Comparison of ENCODE assay signal across 33 cellular contexts in genomic region chr3:59812188-59812587, GRCh38.
DNase-seq lines count a peak whose midpoint lies in the region; ATAC-seq and TF ChIP-seq lines count a peak whose summit lies in the region.
"Had no signal": no experiment of that assay in that cellular context is flagged by ENCODE, and none has a peak within 500 bp of the region (broad histone marks: within the 10 kb centered on the region; RNA-seq: fewer than 3 reads in every experiment).

No MANE protein-coding gene starts in this region.

- no peak overlapping the region for H3K27ac Mint-ChIP-seq in activated CD4-positive, alpha-beta T cell treated with anti-CD3 and anti-CD28 coated beads for 36 hours
- H3K27ac Mint-ChIP-seq in type B pancreatic cell (no peak overlapping the region), progenitor cell of endocrine pancreas (no peak overlapping the region)
- H3K27ac Mint-ChIP-seq: activated naive CD4-positive, alpha-beta T cell treated with anti-CD3 and anti-CD28 coated beads, Interleukin-2, amount 10 ng/mL, durations not matched to agents 7 days and 5 days; B cell had no signal

- H2BK15ac ChIP-seq in mesenchymal stem cell (ENCODE audit: low read depth, poor library complexity, severe bottlenecking) = no peak overlapping the region

- no peaks in the 10 kb centered on the region for H3K27me3 Mint-ChIP-seq in activated CD4-positive, alpha-beta T cell treated with anti-CD3 and anti-CD28 coated beads for 36 hours
- H3K27me3 Mint-ChIP-seq in type B pancreatic cell (peaks cover 8% of the 10 kb centered on the region), progenitor cell of endocrine pancreas (peaks cover 3% of the 10 kb centered on the region)
- H3K27me3 Mint-ChIP-seq: activated naive CD4-positive, alpha-beta T cell treated with anti-CD3 and anti-CD28 coated beads, Interleukin-2, amount 10 ng/mL, durations not matched to agents 7 days and 5 days; B cell had no signal

- no peak for TF ChIP-seq POLR2A in vagina (IDR thresholded peaks at IDR 0.05)

- no peak overlapping the region for H3K4ac ChIP-seq in mesenchymal stem cell (ENCODE audit: low read depth in 1 of 2, low read length in 2 of 2)

- no peaks in the 10 kb centered on the region for H3K79me1 ChIP-seq in mesenchymal stem cell (replicated peaks; ENCODE audit: low read length, poor library complexity, severe bottlenecking)

- H3K9me3 Mint-ChIP-seq in activated CD4-positive, alpha-beta T cell treated with anti-CD3 and anti-CD28 coated beads for 36 hours (ENCODE audit: low read depth) = no peaks in the 10 kb centered on the region
- H3K9me3 Mint-ChIP-seq in type B pancreatic cell = peaks cover 10% of the 10 kb centered on the region
- H3K9me3 Mint-ChIP-seq in progenitor cell of endocrine pancreas (ENCODE audit: low read depth) = no peaks in the 10 kb centered on the region
- H3K9me3 Mint-ChIP-seq: activated naive CD4-positive, alpha-beta T cell treated with anti-CD3 and anti-CD28 coated beads, Interleukin-2, amount 10 ng/mL, durations not matched to agents 7 days and 5 days; activated T-helper 1 cell treated with anti-CD3 and anti-CD28 coated beads, Interleukin-12 subunit alpha, Interleukin-12 subunit beta, Interleukin-2, Interleukin-4 antibody, amounts not matched to agents 30 ng/mL and 10 ng/mL and 1 ng/mL, durations not matched to agents 14 hours and 24 hours and 36 hours had no signal

- WGBS in mesenchymal stem cell = 87% methylated on average over 4 of the region's 4 CpGs

- H3K27me3 ChIP-seq in SU-DHL-6 (ENCODE audit: low read length) = no peaks in the 10 kb centered on the region
- H3K27me3 ChIP-seq in mesenchymal stem cell (ENCODE audit: control insufficient read depth in 1 of 2, insufficient read depth in 1 of 2, low read length in 2 of 2) = no peaks in the 10 kb centered on the region
- no peaks in the 10 kb centered on the region for H3K27me3 ChIP-seq in effector memory CD4-positive, alpha-beta T cell (replicated peaks; ENCODE audit: control insufficient read depth, insufficient read depth, low read length, poor library complexity, severe bottlenecking)
- no peaks in the 10 kb centered on the region for H3K27me3 ChIP-seq in vagina
- H3K27me3 ChIP-seq: breast epithelium, right lobe of liver, suprapubic skin, uterus had no signal

- no peak overlapping the region for H2BK120ac ChIP-seq in mesenchymal stem cell (ENCODE audit: low read depth, low read length)

- H3K18ac ChIP-seq in mesenchymal stem cell (ENCODE audit: low read depth in 1 of 2, low read length in 2 of 2) = peak overlapping the region in 1 of 2 experiments; percentile 18

- H3K4me1 ChIP-seq in mesenchymal stem cell (ENCODE audit: control insufficient read depth, insufficient read depth, low read depth, low read length) (peaks cover 12% of the 10 kb centered on the region), vagina (no peaks in the 10 kb centered on the region)
- no peaks in the 10 kb centered on the region for H3K4me1 ChIP-seq in effector memory CD4-positive, alpha-beta T cell (ENCODE audit: control insufficient read depth, insufficient read depth, low read length, poor library complexity, severe bottlenecking)
- H3K4me1 ChIP-seq: breast epithelium, right lobe of liver, uterus had no signal

- no peaks in the 10 kb centered on the region for H3K79me2 ChIP-seq in SU-DHL-6 (ENCODE audit: insufficient read depth, low read length)

- peak overlapping the region; percentile 12 to 37 for H2BK12ac ChIP-seq in mesenchymal stem cell (ENCODE audit: low read length in 2 of 2)

- H3K27ac ChIP-seq in SU-DHL-6 (ENCODE audit: low read depth, low read length) (0 out of 2 replicates have a peak overlapping the region, but pooled peaks have one; percentile 5), mesenchymal stem cell (ENCODE audit: low read length, poor library complexity, severe bottlenecking) (peak overlapping the region; percentile 69), vagina (no peak overlapping the region)
- H3K27ac ChIP-seq in effector memory CD4-positive, alpha-beta T cell (ENCODE audit: insufficient read depth, low read length, poor library complexity, severe bottlenecking) = no peak overlapping the region
- H3K27ac ChIP-seq: A549, lower lobe of right lung, right lobe of liver, suprapubic skin, uterus had no signal

- H3K9ac ChIP-seq in SU-DHL-6 (ENCODE audit: low read length) (peak overlapping the region; percentile 38; the same call in 1 of the 2 replicates), mesenchymal stem cell (ENCODE audit: low read length) (no peak overlapping the region)

- H3F3A ChIP-seq in SU-DHL-6 (ENCODE audit: insufficient read depth) = no peaks in the 10 kb centered on the region

- H3K4me3 Mint-ChIP-seq in activated CD4-positive, alpha-beta T cell treated with anti-CD3 and anti-CD28 coated beads for 36 hours = no peak overlapping the region
- H3K4me3 Mint-ChIP-seq in type B pancreatic cell = peak overlapping the region; percentile 27
- H3K4me3 Mint-ChIP-seq in progenitor cell of endocrine pancreas (ENCODE audit: low read depth) = no peak overlapping the region
- H3K4me3 Mint-ChIP-seq: activated naive CD4-positive, alpha-beta T cell treated with anti-CD3 and anti-CD28 coated beads, Interleukin-2, amount 10 ng/mL, durations not matched to agents 7 days and 5 days; activated T-helper 1 cell treated with anti-CD3 and anti-CD28 coated beads, Interleukin-12 subunit alpha, Interleukin-12 subunit beta, Interleukin-2, Interleukin-4 antibody, amounts not matched to agents 30 ng/mL and 10 ng/mL and 1 ng/mL, durations not matched to agents 14 hours and 24 hours and 36 hours; neural crest cell had no signal

- DNase-seq in activated CD4-positive, alpha-beta T cell treated with anti-CD3 and anti-CD28 coated beads for 36 hours = peak; percentile 14
- DNase-seq in activated CD4-positive, alpha-beta T cell treated with anti-CD3 and anti-CD28 coated beads, Interleukin-2, amount 50 U/mL, for 48 hours = no peak
- no peak for DNase-seq in mesenchymal stem cell
- no peak for DNase-seq in type B pancreatic cell (ENCODE audit: extremely low spot score, unreplicated experiment)
- no peak for DNase-seq in progenitor cell of endocrine pancreas (ENCODE audit: low spot score, unreplicated experiment)
- DNase-seq in effector memory CD4-positive, alpha-beta T cell = no peak
- DNase-seq in vagina (ENCODE audit: extremely low spot score in 2 of 2) = no peak
- DNase-seq: activated CD4-positive, alpha-beta T cell treated with anti-CD3 and anti-CD28 coated beads, Interleukin-2, amount 50 U/mL, for 1 hour; activated CD8-positive, alpha-beta memory T cell treated with anti-CD3 and anti-CD28 coated beads, Interleukin-2, amount 50 U/mL, for 4 hours; activated naive CD4-positive, alpha-beta T cell treated with anti-CD3 and anti-CD28 coated beads, Interleukin-2, amount 10 ng/mL, durations not matched to agents 7 days and 5 days; effector CD8-positive, alpha-beta T cell; erythroblast; H7; KBM-7; kidney; lower lobe of right lung; MM.1S; NCI-H1417 treated with DMSO at 0.1 percent for 48 hours; NCI-H2081 treated with DMSO at 0.1 percent for 48 hours; NCI-H774; PC-3; right lobe of liver; stimulated activated CD4-positive, alpha-beta T cell treated with anti-CD3 and anti-CD28 coated beads, Interleukin-12 subunit alpha, Interleukin-12 subunit beta, amount 100 ng/mL, for 4 hours; stimulated activated CD4-positive, alpha-beta T cell treated with anti-CD3 and anti-CD28 coated beads, Interleukin-4, amount 100 ng/mL, for 4 hours; stimulated activated naive CD4-positive, alpha-beta T cell; uterus had no signal

- H3K4me3 ChIP-seq in SU-DHL-6 (ENCODE audit: insufficient read depth, low read length, poor library complexity, severe bottlenecking) = no peak overlapping the region
- H3K4me3 ChIP-seq in mesenchymal stem cell (ENCODE audit: insufficient read depth in 1 of 2, low read depth in 1 of 2, low read length in 2 of 2) = no peak overlapping the region
- H3K4me3 ChIP-seq in effector memory CD4-positive, alpha-beta T cell (ENCODE audit: insufficient read depth, low read depth, low read length, poor library complexity, severe bottlenecking) = no peak overlapping the region
- H3K4me3 ChIP-seq in vagina = no peak overlapping the region
- H3K4me3 ChIP-seq: A549, breast epithelium, lower lobe of right lung, right lobe of liver, suprapubic skin, uterus had no signal

- H3K9me3 ChIP-seq in SU-DHL-6 (ENCODE audit: insufficient read depth, low read length) (no peaks in the 10 kb centered on the region), mesenchymal stem cell (ENCODE audit: control insufficient read depth, low read length) (no peaks in the 10 kb centered on the region), vagina (no peaks in the 10 kb centered on the region)
- H3K9me3 ChIP-seq in effector memory CD4-positive, alpha-beta T cell (ENCODE audit: control insufficient read depth, low read length) = no peaks in the 10 kb centered on the region
- H3K9me3 ChIP-seq: A549, breast epithelium, lower lobe of right lung, right lobe of liver, suprapubic skin, uterus had no signal

- CTCF ChIA-PET in activated CD4-positive, alpha-beta T cell treated with anti-CD3 and anti-CD28 coated beads for 36 hours (lab: Charles Lee) = interaction anchor here (0.8 to 1.0 kb wide), 2 partner anchors 38 to 98 kb away, joined by 3 read pairs; no protein-coding TSS in a partner anchor

- no peak overlapping the region for H2BK5ac ChIP-seq in mesenchymal stem cell (ENCODE audit: low read depth, low read length, poor library complexity, severe bottlenecking)

- no peak overlapping the region for H3K4me2 ChIP-seq in SU-DHL-6 (ENCODE audit: low read depth, low read length, poor library complexity, severe bottlenecking)
- no peak overlapping the region for H3K4me2 ChIP-seq in mesenchymal stem cell (ENCODE audit: low read length, poor library complexity, severe bottlenecking)
- H3K4me2 ChIP-seq: A549 had no signal

- H3K4me1 Mint-ChIP-seq in activated CD4-positive, alpha-beta T cell treated with anti-CD3 and anti-CD28 coated beads for 36 hours = peaks cover 6% of the 10 kb centered on the region
- H3K4me1 Mint-ChIP-seq in type B pancreatic cell (ENCODE audit: unreplicated experiment) (peaks cover 36% of the 10 kb centered on the region), progenitor cell of endocrine pancreas (ENCODE audit: low read depth) (peaks cover 16% of the 10 kb centered on the region)
- H3K4me1 Mint-ChIP-seq: activated naive CD4-positive, alpha-beta T cell treated with anti-CD3 and anti-CD28 coated beads, Interleukin-2, amount 10 ng/mL, durations not matched to agents 7 days and 5 days had no signal

- H2AFZ ChIP-seq in SU-DHL-6 (ENCODE audit: low read depth, low read length, severe bottlenecking) = no peak overlapping the region
- H2AFZ ChIP-seq in mesenchymal stem cell (ENCODE audit: low read depth, low read length) = no peak overlapping the region

- H3K23ac ChIP-seq in mesenchymal stem cell (ENCODE audit: low read length in 2 of 2) = no peak overlapping the region

- peak overlapping the region; percentile 3 for H4K8ac ChIP-seq in mesenchymal stem cell (ENCODE audit: low read length)

- no peak overlapping the region for H4K91ac ChIP-seq in mesenchymal stem cell (ENCODE audit: low read length)

- H3K36me3 ChIP-seq in SU-DHL-6 (ENCODE audit: low read length) (no peaks in the 10 kb centered on the region), mesenchymal stem cell (ENCODE audit: control insufficient read depth in 1 of 2, insufficient read depth in 2 of 2, low read depth in 1 of 2, low read length in 2 of 2) (no peaks in the 10 kb centered on the region), vagina (no peaks in the 10 kb centered on the region)
- no peaks in the 10 kb centered on the region for H3K36me3 ChIP-seq in effector memory CD4-positive, alpha-beta T cell (ENCODE audit: control insufficient read depth, insufficient read depth, low read length)
- H3K36me3 ChIP-seq: breast epithelium, lower lobe of right lung, right lobe of liver, suprapubic skin, uterus had no signal

- ATAC-seq in activated CD4-positive, alpha-beta T cell treated with anti-CD3 and anti-CD28 coated beads for 36 hours = peak; percentile 51
- ATAC-seq: A549, lower lobe of right lung, PC-3, right lobe of liver had no signal

- no peak for TF ChIP-seq CTCF in SU-DHL-6 (IDR thresholded peaks at IDR 0.05; ENCODE audit: insufficient read depth, low read length, poor library complexity, severe bottlenecking)
- no peak for TF ChIP-seq CTCF in type B pancreatic cell (conservative IDR thresholded peaks at IDR 0.05)
- no peak for TF ChIP-seq CTCF in progenitor cell of endocrine pancreas (IDR thresholded peaks at IDR 0.05; ENCODE audit: unreplicated experiment)
- TF ChIP-seq CTCF in vagina (IDR thresholded peaks at IDR 0.05) = no peak

- H3K9me2 ChIP-seq in SU-DHL-6 (replicated peaks; ENCODE audit: insufficient read depth, low read length) = no peaks in the 10 kb centered on the region

- H3K36me3 Mint-ChIP-seq in activated CD4-positive, alpha-beta T cell treated with anti-CD3 and anti-CD28 coated beads for 36 hours (ENCODE audit: low read depth) = peaks cover 1% of the 10 kb centered on the region
- H3K36me3 Mint-ChIP-seq in type B pancreatic cell (no peaks in the 10 kb centered on the region), progenitor cell of endocrine pancreas (ENCODE audit: insufficient read depth) (no peaks in the 10 kb centered on the region)

- POLR2A ChIA-PET in activated CD4-positive, alpha-beta T cell treated with anti-CD3 and anti-CD28 coated beads for 36 hours (lab: Charles Lee) = no interaction called here

- H3K14ac ChIP-seq in mesenchymal stem cell (ENCODE audit: low read length in 2 of 2) = no peak overlapping the region

- H2AK5ac ChIP-seq in mesenchymal stem cell (ENCODE audit: low read length, severe bottlenecking) = peak overlapping the region; percentile 40

- H4K20me1 ChIP-seq in SU-DHL-6 (ENCODE audit: low read depth, low read length) = no peaks in the 10 kb centered on the region

- intact Hi-C loops in activated CD4-positive, alpha-beta T cell treated with anti-CD3 and anti-CD28 coated beads for 36 hours (cut with DNase I, micrococcal nuclease) = loop anchor here in 1 of 2 experiments (5.0 kb wide), 1 partner anchor 600 kb away; no protein-coding TSS in a partner anchor
- intact Hi-C loops in vagina (cut with DNase I) = no loop called here

Comparison
In these comparisons a context has a peak if more than half of its experiments do, and no peak if none do; other contexts are left out.
1. H3K27ac ChIP-seq: peak in SU-DHL-6 (single experiment) and mesenchymal stem cell (single experiment); none in effector memory CD4-positive, alpha-beta T cell (single experiment) and vagina (single experiment).